11 cellular contexts compared by ENCODE assay signal in genomic region chr1:24022611-24023359, GRCh38.
A peak's percentile ranks its signal among the peaks of the same experiment; 100 is the strongest.
DNase-seq lines count a peak whose midpoint lies in the region; ATAC-seq and TF ChIP-seq lines count a peak whose summit lies in the region.
"Had no signal": no experiment of that assay in that cellular context is flagged by ENCODE, and none has a peak within 500 bp of the region (broad histone marks: within the 10 kb centered on the region; RNA-seq: fewer than 3 reads in every experiment).

No MANE protein-coding gene starts in this region.

- no peak for TF ChIP-seq CTCF in HFF-Myc (IDR thresholded peaks at IDR 0.05; ENCODE audit: low read depth, low read length, missing control alignments)

- H3K4me3 ChIP-seq in HFF-Myc (replicated peaks; ENCODE audit: low read depth, low read length), result no peak overlapping the region

- DNase-seq in HFF-Myc (ENCODE audit: extremely low read depth, low read depth) (peak; percentile 62), amniotic epithelial cell (ENCODE audit: low read depth) (peak; percentile 89), iPS-NIHi7 (ENCODE audit: extremely low spot score) (peak; percentile 44), stromal cell of bone marrow (ENCODE audit: low read depth) (peak; percentile 72), DMS79 (lab: John Stamatoyannopoulos, UW) (no peak), NCI-H1092 treated with DMSO at 0.1 percent for 48 hours (lab: John Stamatoyannopoulos, UW) (no peak), NCI-H510A treated with DMSO at 0.1 percent for 48 hours (lab: John Stamatoyannopoulos, UW) (no peak)
- DNase-seq: activated gamma-delta T cell; NCI-H1417 treated with DMSO at 0.1 percent for 48 hours; stimulated activated CD4-positive, alpha-beta T cell treated with anti-CD3 and anti-CD28 coated beads, Interleukin-2, amount 100 ng/mL, for 24 hours had no signal

- ATAC-seq in GM21786 (IDR thresholded peaks at IDR 0.05; ENCODE audit: unreplicated experiment), result no peak

Comparison
In these comparisons a context has a peak if more than half of its experiments do, and no peak if none do; other contexts are left out.
1. DNase-seq: peak in HFF-Myc (single experiment), amniotic epithelial cell (single experiment), iPS-NIHi7 (single experiment) and stromal cell of bone marrow (single experiment); none in DMS79 (single experiment), NCI-H1092 treated with DMSO at 0.1 percent for 48 hours (single experiment) and NCI-H510A treated with DMSO at 0.1 percent for 48 hours (single experiment).